10 cellular contexts compared by ENCODE assay signal in genomic region chr5:73445708-73446630, GRCh38. TPM values are rescaled to one million over a fixed set of nuclear protein-coding genes. Genes with fewer than 3 reads are reported as not detected.
A peak's percentile ranks its signal among the peaks of the same experiment; 100 is the strongest.
DNase-seq lines count a peak whose midpoint lies in the region; ATAC-seq and TF ChIP-seq lines count a peak whose summit lies in the region.
"Had no signal": no experiment of that assay in that cellular context is flagged by ENCODE, and none has a peak within 500 bp of the region (broad histone marks: within the 10 kb centered on the region; RNA-seq: fewer than 3 reads in every experiment).

No MANE protein-coding gene starts in this region.

- H3K9me3 ChIP-seq in right cardiac atrium (ENCODE audit: control insufficient read depth, low read length) (no peaks in the 10 kb centered on the region), iPS-18c (ENCODE audit: control insufficient read depth, insufficient read depth, low read length) (no peaks in the 10 kb centered on the region), upper lobe of right lung (no peaks in the 10 kb centered on the region)

- no peaks in the 10 kb centered on the region for H3K9me3 Mint-ChIP-seq in activated naive CD8-positive, alpha-beta T cell (ENCODE audit: low read depth)

- peaks cover 60% of the 10 kb centered on the region for H3K27me3 Mint-ChIP-seq in activated naive CD8-positive, alpha-beta T cell

- 21% methylated on average over 7 of the region's 7 CpGs for WGBS in right cardiac atrium

- peaks cover 15% of the 10 kb centered on the region for H3K4me1 Mint-ChIP-seq in activated naive CD8-positive, alpha-beta T cell (ENCODE audit: low read depth)

- intact Hi-C loops in right cardiac atrium (cut with DNase I) (no loop called here), left cardiac atrium (cut with DNase I) (loop anchor here in 1 of 2 donors (10.0 kb wide), 1 partner anchor 231 kb away; no protein-coding TSS in a partner anchor), upper lobe of right lung (cut with DNase I) (no loop called here)

- H3K27me3 ChIP-seq in right cardiac atrium (ENCODE audit: control insufficient read depth, insufficient read depth) (peaks cover 3% of the 10 kb centered on the region), upper lobe of right lung (peaks cover 85% of the 10 kb centered on the region)

- no peak for DNase-seq in right cardiac atrium
- no peak for DNase-seq in left cardiac atrium
- DNase-seq in upper lobe of right lung = no peak
- no peak for DNase-seq in omental fat pad (ENCODE audit: low spot score)
- no peak for DNase-seq in SK-N-DZ (ENCODE audit: low spot score)
- DNase-seq: DMS79, NCI-H187 treated with DMSO at 0.1 percent for 48 hours had no signal

- no peak for TF ChIP-seq CTCF in upper lobe of right lung (IDR thresholded peaks at IDR 0.05)
- no peak for TF ChIP-seq CTCF in omental fat pad (IDR thresholded peaks at IDR 0.05)

- H3K4me3 ChIP-seq in right cardiac atrium (ENCODE audit: low read length) = peak overlapping the region; percentile 40
- H3K4me3 ChIP-seq in iPS-18c (ENCODE audit: insufficient read depth, low read depth, low read length) = peak overlapping the region; percentile 25
- H3K4me3 ChIP-seq in upper lobe of right lung = peak overlapping the region; percentile 29

- ATAC-seq in right cardiac atrium (no peak), left cardiac atrium (no peak), upper lobe of right lung (no peak), GM19395 (IDR thresholded peaks at IDR 0.05; ENCODE audit: unreplicated experiment) (no peak), omental fat pad (ENCODE audit: low FRiP score) (no peak)

- peaks cover 3% of the 10 kb centered on the region for H3K4me1 ChIP-seq in right cardiac atrium (ENCODE audit: control insufficient read depth, insufficient read depth, low read length)
- peaks cover 9% of the 10 kb centered on the region for H3K4me1 ChIP-seq in upper lobe of right lung

- peak overlapping the region; percentile 78 for H3K4me3 Mint-ChIP-seq in activated naive CD8-positive, alpha-beta T cell

- H3K27ac Mint-ChIP-seq in activated naive CD8-positive, alpha-beta T cell = no peak overlapping the region

- H3K36me3 Mint-ChIP-seq in activated naive CD8-positive, alpha-beta T cell = peaks cover 2% of the 10 kb centered on the region

- no peaks in the 10 kb centered on the region for H3K36me3 ChIP-seq in upper lobe of right lung

- H3K27ac ChIP-seq in right cardiac atrium (ENCODE audit: low read length) (no peak overlapping the region), upper lobe of right lung (no peak overlapping the region)

RNA-seq across cellular contexts. Expression of gene FOXD1, which starts 2.6 kb away (rescaled TPM):
- total RNA-seq in right cardiac atrium (not detected), left cardiac atrium (under 1 TPM; 0.09 to 0.10 TPM), upper lobe of right lung (1.2 TPM), omental fat pad (under 1 TPM in 1 of 4 donors, not detected in 3; 0.63 TPM)
- 0.14 TPM for polyA plus RNA-seq in right cardiac atrium
- 0.93 and 1.1 TPM in 2 replicates for polyA plus RNA-seq in SK-N-DZ (2014; cell fraction: cytosol; rRNA removed)
- 0.24 and 1.2 TPM in 2 replicates for polyA plus RNA-seq in SK-N-DZ (2014; cell fraction: nucleus; rRNA removed)

RNA-seq across cellular contexts. Expression of gene BTF3, which starts 52.3 kb away (rescaled TPM):
- total RNA-seq in right cardiac atrium (100 to 1,000 TPM; 380 to 468 (median 414) TPM), left cardiac atrium (100 to 1,000 TPM; 357 to 364 TPM), upper lobe of right lung (394 TPM), omental fat pad (100 to 1,000 TPM; 407 to 480 (median 449) TPM)
- polyA plus RNA-seq in right cardiac atrium = 530 TPM
- 764 and 864 TPM in 2 replicates for polyA plus RNA-seq in SK-N-DZ (2014; cell fraction: cytosol; rRNA removed)
- polyA plus RNA-seq in SK-N-DZ (2014; cell fraction: nucleus; rRNA removed) = 413 and 580 TPM in 2 replicates
